In the genomic region with DNA sequence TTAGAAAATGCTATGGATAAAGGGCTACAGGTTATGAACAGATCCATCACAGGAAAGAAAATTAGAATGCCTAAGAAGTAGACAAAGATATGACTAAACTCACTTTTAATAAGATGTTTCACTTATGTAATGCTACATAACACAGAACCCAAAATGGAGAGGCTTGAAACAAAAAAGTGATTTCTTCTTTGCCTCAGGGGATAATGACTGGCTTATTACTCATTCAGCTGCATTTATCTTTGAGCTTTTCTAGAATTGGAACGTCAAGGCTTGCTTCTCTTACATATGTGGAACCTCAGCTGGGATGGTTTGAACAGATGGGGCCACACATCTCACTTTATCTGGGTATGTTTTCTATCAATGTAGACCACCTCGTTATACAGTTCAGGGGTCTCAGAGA, we compare ENCODE assay signal across 16 cellular contexts.
DNase-seq lines count a peak whose midpoint lies in the region; TF ChIP-seq lines count a peak whose summit lies in the region.
"Had no signal": no experiment of that assay in that cellular context is flagged by ENCODE, and none has a peak within 500 bp of the region (broad histone marks: within the 10 kb centered on the region; RNA-seq: fewer than 3 reads in every experiment).

No MANE protein-coding gene starts in this region.

- H3K4me3 Mint-ChIP-seq in type B pancreatic cell, result no peak overlapping the region
- H3K4me3 Mint-ChIP-seq: activated T-cell treated with anti-CD3 and anti-CD28 coated beads, Interleukin-2, amount 50 U/mL, for 4 hours had no signal

- POLR2A ChIA-PET in AG04449 (lab: Yijun Ruan, JAX), result interaction anchor here (0.6 kb wide), 1 partner anchor 27 kb away, joined by 3 read pairs; no protein-coding TSS in a partner anchor

- no peak overlapping the region for H3K27ac Mint-ChIP-seq in type B pancreatic cell

- DNase-seq in AG04449 (ENCODE audit: low read depth, low spot score) (peak; percentile 59), HS-5 (ENCODE audit: low read depth) (peak; percentile 47), astrocyte of the hippocampus (ENCODE audit: low read depth, low spot score) (peak; percentile 11), foreskin fibroblast (peak; percentile 67 to 89), NCI-H774 (lab: John Stamatoyannopoulos, UW) (no peak), type B pancreatic cell (ENCODE audit: extremely low spot score, unreplicated experiment) (no peak), NCI-H1105 (lab: John Stamatoyannopoulos, UW) (no peak), midbrain (lab: John Stamatoyannopoulos, UW) (no peak)
- DNase-seq: activated CD4-positive, alpha-beta T cell treated with anti-CD3 and anti-CD28 coated beads for 48 hours; activated T-cell treated with anti-CD3 and anti-CD28 coated beads, Interleukin-2, amount 50 U/mL, for 4 hours; cortex of kidney; erythroblast; NCI-H2171; T1000 had no signal

- no peaks in the 10 kb centered on the region for H3K27me3 Mint-ChIP-seq in type B pancreatic cell

- no peak for TF ChIP-seq CTCF in AG04449 (IDR thresholded peaks at IDR 0.05; ENCODE audit: insufficient read depth, low read length, missing control alignments)
- TF ChIP-seq CTCF in foreskin fibroblast (IDR thresholded peaks at IDR 0.05; ENCODE audit: low read depth, low read length), result no peak
- TF ChIP-seq CTCF in type B pancreatic cell (conservative IDR thresholded peaks at IDR 0.05), result no peak

- no peaks in the 10 kb centered on the region for H3K36me3 Mint-ChIP-seq in type B pancreatic cell

- H3K4me3 ChIP-seq in AG04449 (ENCODE audit: low read depth, low read length) (no peak overlapping the region), foreskin fibroblast (ENCODE audit: low read depth in 1 of 2, low read length in 2 of 2) (no peak overlapping the region)
- H3K4me3 ChIP-seq: A549, suprapubic skin had no signal

- no peaks in the 10 kb centered on the region for H3K9me3 Mint-ChIP-seq in type B pancreatic cell

- CTCF ChIA-PET in AG04449 (lab: Yijun Ruan, JAX), result interaction anchor here (1.0 to 1.6 kb wide), 2 partner anchors 29 to 40 kb away, joined by 3 read pairs; no protein-coding TSS in a partner anchor

- H3K4me1 Mint-ChIP-seq in type B pancreatic cell (ENCODE audit: unreplicated experiment), result no peaks in the 10 kb centered on the region

Comparison
In these comparisons a context has a peak if more than half of its experiments do, and no peak if none do; other contexts are left out.
1. DNase-seq: peak in AG04449 (single experiment), HS-5 (single experiment), astrocyte of the hippocampus (single experiment) and foreskin fibroblast (2 of 2); none in NCI-H774 (single experiment), type B pancreatic cell (single experiment), NCI-H1105 (single experiment) and midbrain (single experiment).